9 cellular contexts compared by ENCODE assay signal in the genomic region with DNA sequence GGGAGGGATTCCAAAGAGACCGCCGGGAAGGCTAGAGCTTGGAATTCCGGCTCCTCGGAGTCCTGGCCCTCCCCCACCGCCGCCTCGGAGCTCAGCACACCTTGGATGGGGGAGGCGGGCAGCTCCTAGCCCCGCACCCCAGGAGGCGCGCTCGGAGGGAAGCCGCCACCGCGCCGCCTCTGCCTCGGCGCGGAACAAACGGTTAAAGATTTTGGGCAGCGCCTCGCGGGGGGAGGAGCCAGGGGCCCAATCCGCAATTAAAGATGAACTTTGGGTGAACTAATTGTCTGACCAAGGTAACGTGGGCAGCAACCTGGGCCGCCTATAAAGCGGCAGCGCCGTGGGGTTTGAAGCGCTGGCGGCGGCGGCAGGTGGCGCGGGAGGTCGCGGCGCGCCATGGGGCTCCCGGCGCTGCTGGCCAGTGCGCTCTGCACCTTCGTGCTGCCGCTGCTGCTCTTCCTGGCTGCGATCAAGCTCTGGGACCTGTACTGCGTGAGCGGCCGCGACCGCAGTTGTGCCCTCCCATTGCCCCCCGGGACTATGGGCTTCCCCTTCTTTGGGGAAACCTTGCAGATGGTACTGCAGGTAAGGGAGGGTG. TPM values are rescaled to one million over a fixed set of nuclear protein-coding genes. Genes with fewer than 3 reads are reported as not detected.
DNase-seq lines count a peak whose midpoint lies in the region; ATAC-seq lines count a peak whose summit lies in the region.
"Had no signal": no experiment of that assay in that cellular context is flagged by ENCODE, and none has a peak within 500 bp of the region (broad histone marks: within the 10 kb centered on the region; RNA-seq: fewer than 3 reads in every experiment).

Gene CYP26A1 (plus strand): TSS at position 355 of the 598 bp plus-strand sequence. CDS start 42 bp downstream, at position 397.

- H3K4me1 Mint-ChIP-seq in activated CD4-positive, alpha-beta memory T cell treated with anti-CD3 and anti-CD28 coated beads, Interleukin-2, amount 10 ng/mL, durations not matched to agents 7 days and 5 days, result peaks cover 36% of the 10 kb centered on the region

- H3K4me1 ChIP-seq in subcutaneous abdominal adipose tissue (ENCODE audit: control insufficient read depth in 5 of 5, insufficient read depth in 5 of 5, low read length in 5 of 5), result peaks cover 2 to 43% (median 42%) of the 10 kb centered on the region in 5 donors

- H3K4me3 ChIP-seq in subcutaneous abdominal adipose tissue (ENCODE audit: low read depth in 1 of 5, low read length in 5 of 5), result peak within 1 kb of the TSS; percentile 22 to 53 (median 29)

- no peak within 1 kb of the TSS for H3K9ac ChIP-seq in subcutaneous abdominal adipose tissue (ENCODE audit: low read length in 5 of 5)

- peaks cover 86% of the 10 kb centered on the region for H3K27me3 Mint-ChIP-seq in activated CD4-positive, alpha-beta memory T cell treated with anti-CD3 and anti-CD28 coated beads, Interleukin-2, amount 10 ng/mL, durations not matched to agents 7 days and 5 days

- peak within 1 kb of the TSS; percentile 62 for H3K4me3 Mint-ChIP-seq in activated CD4-positive, alpha-beta memory T cell treated with anti-CD3 and anti-CD28 coated beads, Interleukin-2, amount 10 ng/mL, durations not matched to agents 7 days and 5 days

- H3K27ac Mint-ChIP-seq in activated CD4-positive, alpha-beta memory T cell treated with anti-CD3 and anti-CD28 coated beads, Interleukin-2, amount 10 ng/mL, durations not matched to agents 7 days and 5 days, result no peak within 1 kb of the TSS

- no peaks in the 10 kb centered on the region for H3K9me3 Mint-ChIP-seq in activated CD4-positive, alpha-beta memory T cell treated with anti-CD3 and anti-CD28 coated beads, Interleukin-2, amount 10 ng/mL, durations not matched to agents 7 days and 5 days

- no peak within 1 kb of the TSS for H3K27ac ChIP-seq in subcutaneous abdominal adipose tissue (ENCODE audit: low read depth, low read length)

- DNase-seq in SHP77 treated with DMSO at 0.1 percent for 48 hours (lab: John Stamatoyannopoulos, UW) (peak; percentile 9), SHP77 (lab: John Stamatoyannopoulos, UW) (no peak), iPS-NIHi11 (ENCODE audit: low spot score) (peak; percentile 72), occipital lobe (lab: John Stamatoyannopoulos, UW) (no peak), GOT3 (lab: John Stamatoyannopoulos, UW) (no peak)
- no peak for DNase-seq in activated CD4-positive, alpha-beta memory T cell treated with anti-CD3 and anti-CD28 coated beads, Interleukin-2, amount 10 ng/mL, durations not matched to agents 7 days and 5 days
- DNase-seq: DND-41 had no signal

- no peaks in the 10 kb centered on the region for H3K9me3 ChIP-seq in subcutaneous abdominal adipose tissue (ENCODE audit: control insufficient read depth in 5 of 5, low read length in 5 of 5)

- POLR2A ChIA-PET in activated CD4-positive, alpha-beta memory T cell treated with anti-CD3 and anti-CD28 coated beads, Interleukin-2, amount 10 ng/mL, durations not matched to agents 7 days and 5 days (lab: Charles Lee), result interaction anchor here (1.0 kb wide), 2 partner anchors 9 to 13 kb away, joined by 3 read pairs; partner anchors contain the start of gene CYP26C1

- H3K36me3 Mint-ChIP-seq in activated CD4-positive, alpha-beta memory T cell treated with anti-CD3 and anti-CD28 coated beads, Interleukin-2, amount 10 ng/mL, durations not matched to agents 7 days and 5 days (ENCODE audit: low read depth), result no peaks in the 10 kb centered on the region

- CTCF ChIA-PET in activated CD4-positive, alpha-beta memory T cell treated with anti-CD3 and anti-CD28 coated beads, Interleukin-2, amount 10 ng/mL, durations not matched to agents 7 days and 5 days (lab: Charles Lee), result no interaction called here

- ATAC-seq in HG03378 (IDR thresholded peaks at IDR 0.05; ENCODE audit: unreplicated experiment), result no peak

- H3K27me3 ChIP-seq in subcutaneous abdominal adipose tissue (ENCODE audit: control insufficient read depth in 5 of 5, insufficient read depth in 4 of 5, low read length in 5 of 5), result peaks cover 56 to 67% (median 60%) of the 10 kb centered on the region in 5 donors

- no peaks in the 10 kb centered on the region for H3K36me3 ChIP-seq in subcutaneous abdominal adipose tissue (ENCODE audit: control insufficient read depth in 5 of 5, insufficient read depth in 5 of 5, low read length in 5 of 5)

RNA-seq across cellular contexts. Expression of gene CYP26A1, which starts in this region (rescaled TPM):
- not detected for total RNA-seq in activated CD4-positive, alpha-beta memory T cell treated with anti-CD3 and anti-CD28 coated beads, Interleukin-2, amount 10 ng/mL, durations not matched to agents 7 days and 5 days
- total RNA-seq in occipital lobe, result 10.0 TPM

Comparison
In these comparisons a context has a peak if more than half of its experiments do, and no peak if none do; other contexts are left out.
1. DNase-seq: peak in SHP77 treated with DMSO at 0.1 percent for 48 hours (single experiment) and iPS-NIHi11 (single experiment); none in SHP77 (0 of 2), activated CD4-positive, alpha-beta memory T cell treated with anti-CD3 and anti-CD28 coated beads, Interleukin-2, amount 10 ng/mL, durations not matched to agents 7 days and 5 days (single experiment), occipital lobe (single experiment) and GOT3 (single experiment).